Comparison of ENCODE assay signal across 1 cellular context in the genomic region with DNA sequence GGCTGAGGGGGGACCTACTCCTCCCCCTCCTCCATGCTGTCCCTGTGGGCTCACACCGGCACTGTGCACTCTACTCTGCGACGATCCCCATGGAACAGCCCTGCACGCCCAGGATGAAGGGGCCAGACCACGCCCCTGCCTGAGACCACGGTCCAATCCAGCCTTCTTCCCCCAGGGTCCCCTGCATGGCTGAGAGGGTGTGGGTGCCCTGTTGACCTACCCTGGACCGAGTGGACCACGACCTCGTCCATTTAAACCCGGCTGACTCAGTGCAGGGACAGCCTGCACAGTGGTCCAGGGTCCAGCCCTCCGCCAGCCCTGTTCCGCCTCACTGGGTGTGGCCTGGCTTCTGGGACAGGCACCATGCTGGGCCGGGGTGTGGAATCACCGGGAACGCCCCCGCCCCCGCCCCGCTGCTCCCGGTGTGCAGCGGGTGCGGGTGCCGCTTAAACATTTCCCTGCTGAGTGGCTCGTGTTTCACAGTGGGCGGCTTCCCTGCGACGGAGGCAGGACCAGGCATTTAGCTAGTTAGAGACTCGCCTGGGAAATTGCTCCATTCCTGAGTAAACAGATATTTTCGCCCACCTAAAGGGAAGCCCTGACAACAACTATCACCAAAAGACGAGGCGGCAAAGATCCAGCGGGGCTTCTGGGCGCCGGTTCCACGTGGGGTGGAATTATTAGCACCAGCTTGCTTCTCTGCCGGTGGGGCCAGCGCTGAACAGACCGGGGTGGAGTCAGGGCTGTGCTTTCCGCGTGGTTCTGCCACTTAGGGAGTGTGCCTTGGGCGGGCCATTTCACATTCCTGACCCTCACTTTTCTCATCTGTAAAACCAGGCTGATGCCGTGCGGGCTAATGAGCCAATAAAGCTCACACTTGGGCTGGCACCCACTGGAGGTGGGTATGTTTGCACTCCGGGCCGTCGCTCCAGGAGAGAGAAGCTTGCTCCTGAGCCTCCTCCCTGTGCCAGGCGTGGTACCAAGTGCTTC.
TF ChIP-seq lines count a peak whose summit lies in the region.

No MANE protein-coding gene starts in this region.

TF ChIP-seq in liver, 16 proteins besides CTCF, POLR2A, EP300 and RAD21 (continued from another document):
- TF ChIP-seq, protein P1, sequence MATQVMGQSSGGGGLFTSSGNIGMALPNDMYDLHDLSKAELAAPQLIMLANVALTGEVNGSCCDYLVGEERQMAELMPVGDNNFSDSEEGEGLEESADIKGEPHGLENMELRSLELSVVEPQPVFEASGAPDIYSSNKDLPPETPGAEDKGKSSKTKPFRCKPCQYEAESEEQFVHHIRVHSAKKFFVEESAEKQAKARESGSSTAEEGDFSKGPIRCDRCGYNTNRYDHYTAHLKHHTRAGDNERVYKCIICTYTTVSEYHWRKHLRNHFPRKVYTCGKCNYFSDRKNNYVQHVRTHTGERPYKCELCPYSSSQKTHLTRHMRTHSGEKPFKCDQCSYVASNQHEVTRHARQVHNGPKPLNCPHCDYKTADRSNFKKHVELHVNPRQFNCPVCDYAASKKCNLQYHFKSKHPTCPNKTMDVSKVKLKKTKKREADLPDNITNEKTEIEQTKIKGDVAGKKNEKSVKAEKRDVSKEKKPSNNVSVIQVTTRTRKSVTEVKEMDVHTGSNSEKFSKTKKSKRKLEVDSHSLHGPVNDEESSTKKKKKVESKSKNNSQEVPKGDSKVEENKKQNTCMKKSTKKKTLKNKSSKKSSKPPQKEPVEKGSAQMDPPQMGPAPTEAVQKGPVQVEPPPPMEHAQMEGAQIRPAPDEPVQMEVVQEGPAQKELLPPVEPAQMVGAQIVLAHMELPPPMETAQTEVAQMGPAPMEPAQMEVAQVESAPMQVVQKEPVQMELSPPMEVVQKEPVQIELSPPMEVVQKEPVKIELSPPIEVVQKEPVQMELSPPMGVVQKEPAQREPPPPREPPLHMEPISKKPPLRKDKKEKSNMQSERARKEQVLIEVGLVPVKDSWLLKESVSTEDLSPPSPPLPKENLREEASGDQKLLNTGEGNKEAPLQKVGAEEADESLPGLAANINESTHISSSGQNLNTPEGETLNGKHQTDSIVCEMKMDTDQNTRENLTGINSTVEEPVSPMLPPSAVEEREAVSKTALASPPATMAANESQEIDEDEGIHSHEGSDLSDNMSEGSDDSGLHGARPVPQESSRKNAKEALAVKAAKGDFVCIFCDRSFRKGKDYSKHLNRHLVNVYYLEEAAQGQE (IDR thresholded peaks at IDR 0.05) = peak; percentile 68
- TF ChIP-seq YY1 (IDR thresholded peaks at IDR 0.05) (peak; percentile 71), TAF1 (conservative IDR thresholded peaks at IDR 0.05) (no peak), SP1 (IDR thresholded peaks at IDR 0.05) (peak; percentile 39), HNF4G (IDR thresholded peaks at IDR 0.05) (peak; percentile 82), EGR1 (IDR thresholded peaks at IDR 0.05; ENCODE audit: low read depth in 2 of 2) (peak; percentile 31 to 92), FOXA1 (IDR thresholded peaks at IDR 0.05) (no peak), RXRA (IDR thresholded peaks at IDR 0.05) (peak; percentile 75 to 76)
- TF ChIP-seq, protein P2, sequence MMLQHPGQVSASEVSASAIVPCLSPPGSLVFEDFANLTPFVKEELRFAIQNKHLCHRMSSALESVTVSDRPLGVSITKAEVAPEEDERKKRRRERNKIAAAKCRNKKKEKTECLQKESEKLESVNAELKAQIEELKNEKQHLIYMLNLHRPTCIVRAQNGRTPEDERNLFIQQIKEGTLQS (IDR thresholded peaks at IDR 0.05) = no peak
TF ChIP-seq in liver: peak in this region for 8.
